8 cellular contexts compared by ENCODE assay signal in genomic region chr15:85618956-85619491, GRCh38.
DNase-seq lines count a peak whose midpoint lies in the region; ATAC-seq and TF ChIP-seq lines count a peak whose summit lies in the region.

No MANE protein-coding gene starts in this region.

- TF ChIP-seq RAD21 in neural cell (conservative IDR thresholded peaks at IDR 0.05): no peak

- peak; percentile 75 for ATAC-seq in GM19372 (IDR thresholded peaks at IDR 0.05; ENCODE audit: low read depth, unreplicated experiment)
- ATAC-seq in stimulated activated naive CD8-positive, alpha-beta T cell treated with anti-CD3 and anti-CD28 coated beads, Interleukin-15, amount 100 ng/mL, for 72 hours: peak; percentile 98
- ATAC-seq in GM18873 (IDR thresholded peaks at IDR 0.05; ENCODE audit: low FRiP score, unreplicated experiment): no peak

- H3K27ac ChIP-seq in HUES64 (ENCODE audit: low read depth, low read length) (no peak overlapping the region), neural cell (ENCODE audit: low read length) (peak overlapping the region; percentile 73)

- no peaks in the 10 kb centered on the region for H3K27me3 Mint-ChIP-seq in stimulated activated naive CD8-positive, alpha-beta T cell treated with anti-CD3 and anti-CD28 coated beads, Interleukin-15, amount 100 ng/mL, for 72 hours

- H3K27me3 ChIP-seq in HUES64 (ENCODE audit: insufficient read depth, low read length) (no peaks in the 10 kb centered on the region), neural cell (ENCODE audit: insufficient read depth, low read depth, low read length) (no peaks in the 10 kb centered on the region)

- H3K36me3 ChIP-seq in HUES64 (ENCODE audit: insufficient read depth, low read length) (no peaks in the 10 kb centered on the region), neural cell (ENCODE audit: insufficient read depth, low read length) (no peaks in the 10 kb centered on the region)

- peak overlapping the region; percentile 47 for H2AFZ ChIP-seq in neural cell (ENCODE audit: low read depth, low read length)

- H3K4me3 Mint-ChIP-seq in stimulated activated naive CD8-positive, alpha-beta T cell treated with anti-CD3 and anti-CD28 coated beads, Interleukin-15, amount 100 ng/mL, for 72 hours: no peak overlapping the region

- peak; percentile 68 for DNase-seq in activated CD8-positive, alpha-beta memory T cell treated with anti-CD3 and anti-CD28 coated beads, Interleukin-2, amount 50 U/mL, for 48 hours
- DNase-seq in fibroblast of gingiva (ENCODE audit: low read depth) (peak; percentile 96), OCI-M1 (lab: John Stamatoyannopoulos, UW) (no peak)
- DNase-seq in stimulated activated naive CD8-positive, alpha-beta T cell treated with anti-CD3 and anti-CD28 coated beads, Interleukin-15, amount 100 ng/mL, for 72 hours: peak; percentile 48 to 68

- H3K9ac ChIP-seq in HUES64 (ENCODE audit: low read depth, low read length) (peak overlapping the region; percentile 11; the same call in 1 of the 2 replicates), neural cell (ENCODE audit: low read length) (peak overlapping the region; percentile 65)

- H3K9me3 ChIP-seq in HUES64 (ENCODE audit: insufficient read depth, low read depth, low read length) (no peaks in the 10 kb centered on the region), neural cell (ENCODE audit: low read length) (no peaks in the 10 kb centered on the region)

- peaks cover 37% of the 10 kb centered on the region for H3K79me2 ChIP-seq in neural cell (replicated peaks; ENCODE audit: insufficient read depth, low read length)

- WGBS in HUES64: 3% methylated on average over 6 of the region's 8 CpGs

- no peaks in the 10 kb centered on the region for H3K9me2 ChIP-seq in neural cell (ENCODE audit: insufficient read depth, low read length)

- no peak for TF ChIP-seq EP300 in neural cell (conservative IDR thresholded peaks at IDR 0.05; ENCODE audit: poor library complexity, severe bottlenecking)

- peaks cover 57% of the 10 kb centered on the region for H3K4me1 ChIP-seq in HUES64 (ENCODE audit: insufficient read depth, low read length)

- no peaks in the 10 kb centered on the region for H3K9me3 Mint-ChIP-seq in stimulated activated naive CD8-positive, alpha-beta T cell treated with anti-CD3 and anti-CD28 coated beads, Interleukin-15, amount 100 ng/mL, for 72 hours

- H3F3A ChIP-seq in neural cell (ENCODE audit: insufficient read depth, low read length, poor library complexity, severe bottlenecking): no peaks in the 10 kb centered on the region

- H3K4me3 ChIP-seq in HUES64 (ENCODE audit: low read length) (peak overlapping the region; percentile 12), neural cell (ENCODE audit: low read length) (peak overlapping the region; percentile 63)

- no peak for TF ChIP-seq CTCF in neural cell (IDR thresholded peaks at IDR 0.05; ENCODE audit: poor library complexity, severe bottlenecking)

- peak overlapping the region; percentile 78 for H3K4me2 ChIP-seq in neural cell (ENCODE audit: low read length)

- H3K27ac Mint-ChIP-seq in stimulated activated naive CD8-positive, alpha-beta T cell treated with anti-CD3 and anti-CD28 coated beads, Interleukin-15, amount 100 ng/mL, for 72 hours: no peak overlapping the region

- peaks cover 33% of the 10 kb centered on the region for H3K4me1 Mint-ChIP-seq in stimulated activated naive CD8-positive, alpha-beta T cell treated with anti-CD3 and anti-CD28 coated beads, Interleukin-15, amount 100 ng/mL, for 72 hours

- H4K20me1 ChIP-seq in neural cell (ENCODE audit: insufficient read depth): no peaks in the 10 kb centered on the region

TF ChIP-seq in neural cell, 6 proteins besides CTCF, POLR2A, EP300 and RAD21:
- TF ChIP-seq EZH2 (IDR thresholded peaks at IDR 0.05; ENCODE audit: borderline replicate concordance, insufficient read depth, low read length, poor library complexity, severe bottlenecking) (no peak), POLR2AphosphoS5 (IDR thresholded peaks at IDR 0.05) (peak; percentile 28)
TF ChIP-seq in neural cell: peak in this region for 1.
